2 cellular contexts compared by ENCODE assay signal in the genomic region with DNA sequence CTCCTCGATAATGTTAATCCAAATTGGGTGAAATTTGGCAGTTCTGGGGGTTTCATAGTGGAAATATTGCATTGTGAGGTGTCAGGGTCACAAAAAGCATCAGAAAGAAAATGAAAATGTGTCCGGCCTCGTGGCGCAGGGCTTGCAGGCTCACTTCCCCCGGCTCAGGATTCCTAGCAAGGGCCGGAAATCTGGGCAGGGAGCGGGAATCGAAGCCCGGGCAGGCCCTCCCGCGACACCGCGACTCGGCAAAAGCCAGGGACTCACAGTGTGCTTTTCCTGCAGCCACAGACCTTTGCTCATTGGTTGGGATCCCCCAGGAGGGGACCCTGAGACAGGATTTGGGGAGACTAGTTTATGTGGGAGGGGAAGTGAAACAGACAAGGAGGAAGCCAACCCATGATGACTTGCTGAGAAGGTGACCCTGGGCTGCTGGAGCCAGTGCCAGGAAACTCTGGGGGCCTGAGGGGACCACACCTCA.
A peak's percentile ranks its signal among the peaks of the same experiment; 100 is the strongest.
TF ChIP-seq lines count a peak whose summit lies in the region.

No MANE protein-coding gene starts in this region.

TF ChIP-seq in liver, 16 proteins besides CTCF, POLR2A, EP300 and RAD21:
- no peak for TF ChIP-seq SP1 (IDR thresholded peaks at IDR 0.05)
- peak; percentile 63 for TF ChIP-seq NR2F2 (IDR thresholded peaks at IDR 0.05)
- TF ChIP-seq, protein P1, sequence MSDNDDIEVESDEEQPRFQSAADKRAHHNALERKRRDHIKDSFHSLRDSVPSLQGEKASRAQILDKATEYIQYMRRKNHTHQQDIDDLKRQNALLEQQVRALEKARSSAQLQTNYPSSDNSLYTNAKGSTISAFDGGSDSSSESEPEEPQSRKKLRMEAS (IDR thresholded peaks at IDR 0.05): peak; percentile 76

TF ChIP-seq in HepG2, 621 proteins besides CTCF, POLR2A, EP300 and RAD21:
- TF ChIP-seq NCOA2 (CRISPR knock-in tag; IDR thresholded peaks at IDR 0.05) (no peak), FOSL2 (CRISPR knock-in tag; IDR thresholded peaks at IDR 0.05) (no peak), ZNF780A (CRISPR knock-in tag; IDR thresholded peaks at IDR 0.05) (no peak), HNRNPUL1 (IDR thresholded peaks at IDR 0.05; ENCODE audit: low read depth, low read length) (no peak), ZSCAN30 (CRISPR knock-in tag; IDR thresholded peaks at IDR 0.05) (no peak), SNRNP70 (IDR thresholded peaks at IDR 0.05; ENCODE audit: low read depth, low read length) (no peak), ZFY (CRISPR knock-in tag; IDR thresholded peaks at IDR 0.05) (no peak), MTA1 (CRISPR knock-in tag; IDR thresholded peaks at IDR 0.05; ENCODE audit: borderline replicate concordance) (no peak), HHEX (CRISPR knock-in tag; IDR thresholded peaks at IDR 0.05) (no peak), RFX5 (IDR thresholded peaks at IDR 0.05; ENCODE audit: low read depth, low read length) (no peak), RAD51 (IDR thresholded peaks at IDR 0.05; ENCODE audit: borderline replicate concordance) (no peak)
- TF ChIP-seq, protein P2, sequence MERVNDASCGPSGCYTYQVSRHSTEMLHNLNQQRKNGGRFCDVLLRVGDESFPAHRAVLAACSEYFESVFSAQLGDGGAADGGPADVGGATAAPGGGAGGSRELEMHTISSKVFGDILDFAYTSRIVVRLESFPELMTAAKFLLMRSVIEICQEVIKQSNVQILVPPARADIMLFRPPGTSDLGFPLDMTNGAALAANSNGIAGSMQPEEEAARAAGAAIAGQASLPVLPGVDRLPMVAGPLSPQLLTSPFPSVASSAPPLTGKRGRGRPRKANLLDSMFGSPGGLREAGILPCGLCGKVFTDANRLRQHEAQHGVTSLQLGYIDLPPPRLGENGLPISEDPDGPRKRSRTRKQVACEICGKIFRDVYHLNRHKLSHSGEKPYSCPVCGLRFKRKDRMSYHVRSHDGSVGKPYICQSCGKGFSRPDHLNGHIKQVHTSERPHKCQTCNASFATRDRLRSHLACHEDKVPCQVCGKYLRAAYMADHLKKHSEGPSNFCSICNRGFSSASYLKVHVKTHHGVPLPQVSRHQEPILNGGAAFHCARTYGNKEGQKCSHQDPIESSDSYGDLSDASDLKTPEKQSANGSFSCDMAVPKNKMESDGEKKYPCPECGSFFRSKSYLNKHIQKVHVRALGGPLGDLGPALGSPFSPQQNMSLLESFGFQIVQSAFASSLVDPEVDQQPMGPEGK (CRISPR knock-in tag; IDR thresholded peaks at IDR 0.05): no peak
- TF ChIP-seq, protein P3, sequence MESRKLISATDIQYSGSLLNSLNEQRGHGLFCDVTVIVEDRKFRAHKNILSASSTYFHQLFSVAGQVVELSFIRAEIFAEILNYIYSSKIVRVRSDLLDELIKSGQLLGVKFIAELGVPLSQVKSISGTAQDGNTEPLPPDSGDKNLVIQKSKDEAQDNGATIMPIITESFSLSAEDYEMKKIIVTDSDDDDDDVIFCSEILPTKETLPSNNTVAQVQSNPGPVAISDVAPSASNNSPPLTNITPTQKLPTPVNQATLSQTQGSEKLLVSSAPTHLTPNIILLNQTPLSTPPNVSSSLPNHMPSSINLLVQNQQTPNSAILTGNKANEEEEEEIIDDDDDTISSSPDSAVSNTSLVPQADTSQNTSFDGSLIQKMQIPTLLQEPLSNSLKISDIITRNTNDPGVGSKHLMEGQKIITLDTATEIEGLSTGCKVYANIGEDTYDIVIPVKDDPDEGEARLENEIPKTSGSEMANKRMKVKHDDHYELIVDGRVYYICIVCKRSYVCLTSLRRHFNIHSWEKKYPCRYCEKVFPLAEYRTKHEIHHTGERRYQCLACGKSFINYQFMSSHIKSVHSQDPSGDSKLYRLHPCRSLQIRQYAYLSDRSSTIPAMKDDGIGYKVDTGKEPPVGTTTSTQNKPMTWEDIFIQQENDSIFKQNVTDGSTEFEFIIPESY (CRISPR knock-in tag; IDR thresholded peaks at IDR 0.05): no peak
- TF ChIP-seq, protein P4, sequence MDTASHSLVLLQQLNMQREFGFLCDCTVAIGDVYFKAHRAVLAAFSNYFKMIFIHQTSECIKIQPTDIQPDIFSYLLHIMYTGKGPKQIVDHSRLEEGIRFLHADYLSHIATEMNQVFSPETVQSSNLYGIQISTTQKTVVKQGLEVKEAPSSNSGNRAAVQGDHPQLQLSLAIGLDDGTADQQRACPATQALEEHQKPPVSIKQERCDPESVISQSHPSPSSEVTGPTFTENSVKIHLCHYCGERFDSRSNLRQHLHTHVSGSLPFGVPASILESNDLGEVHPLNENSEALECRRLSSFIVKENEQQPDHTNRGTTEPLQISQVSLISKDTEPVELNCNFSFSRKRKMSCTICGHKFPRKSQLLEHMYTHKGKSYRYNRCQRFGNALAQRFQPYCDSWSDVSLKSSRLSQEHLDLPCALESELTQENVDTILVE (CRISPR knock-in tag; IDR thresholded peaks at IDR 0.05): no peak
- TF ChIP-seq, protein P5, sequence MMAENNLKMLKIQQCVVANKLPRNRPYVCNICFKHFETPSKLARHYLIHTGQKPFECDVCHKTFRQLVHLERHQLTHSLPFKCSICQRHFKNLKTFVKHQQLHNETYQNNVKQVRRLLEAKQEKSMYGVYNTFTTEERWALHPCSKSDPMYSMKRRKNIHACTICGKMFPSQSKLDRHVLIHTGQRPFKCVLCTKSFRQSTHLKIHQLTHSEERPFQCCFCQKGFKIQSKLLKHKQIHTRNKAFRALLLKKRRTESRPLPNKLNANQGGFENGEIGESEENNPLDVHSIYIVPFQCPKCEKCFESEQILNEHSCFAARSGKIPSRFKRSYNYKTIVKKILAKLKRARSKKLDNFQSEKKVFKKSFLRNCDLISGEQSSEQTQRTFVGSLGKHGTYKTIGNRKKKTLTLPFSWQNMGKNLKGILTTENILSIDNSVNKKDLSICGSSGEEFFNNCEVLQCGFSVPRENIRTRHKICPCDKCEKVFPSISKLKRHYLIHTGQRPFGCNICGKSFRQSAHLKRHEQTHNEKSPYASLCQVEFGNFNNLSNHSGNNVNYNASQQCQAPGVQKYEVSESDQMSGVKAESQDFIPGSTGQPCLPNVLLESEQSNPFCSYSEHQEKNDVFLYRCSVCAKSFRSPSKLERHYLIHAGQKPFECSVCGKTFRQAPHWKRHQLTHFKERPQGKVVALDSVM (CRISPR knock-in tag; IDR thresholded peaks at IDR 0.05): no peak
